In the genomic region with DNA sequence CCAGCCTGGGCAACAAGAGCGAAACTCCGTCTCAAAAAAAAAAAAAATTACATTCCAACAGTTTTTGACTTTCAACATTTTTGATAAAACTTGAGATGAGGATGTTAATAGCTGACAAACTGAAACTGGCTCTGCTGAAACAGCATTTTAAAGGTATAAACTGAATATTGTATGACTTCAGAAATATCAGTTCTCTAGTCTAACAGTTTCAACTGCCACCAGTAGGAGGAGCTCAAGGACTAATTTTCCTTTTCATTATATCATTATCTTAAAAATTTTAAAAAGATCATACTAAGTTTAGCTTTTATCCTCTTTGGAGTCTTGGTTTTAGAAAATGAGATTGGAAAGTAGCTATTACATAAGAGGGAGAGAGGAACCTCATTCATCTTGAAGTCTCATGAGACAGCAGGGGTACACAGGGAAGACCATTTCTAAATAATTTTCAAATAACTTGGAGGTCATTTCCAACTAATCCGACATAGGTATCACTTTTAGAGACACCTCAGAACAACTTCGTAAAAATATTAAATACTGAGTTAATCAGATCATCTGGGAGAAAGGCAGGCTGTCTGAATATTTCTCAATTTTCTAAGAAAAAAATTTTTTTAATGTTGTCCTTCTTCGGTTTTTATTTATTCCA, we compare ENCODE assay signal across 8 cellular contexts. TPM values are rescaled to one million over a fixed set of nuclear protein-coding genes. Genes with fewer than 3 reads are reported as not detected.
DNase-seq lines count a peak whose midpoint lies in the region; ATAC-seq and TF ChIP-seq lines count a peak whose summit lies in the region.

No MANE protein-coding gene starts in this region.

- H3K9me2 ChIP-seq in neural cell (ENCODE audit: insufficient read depth, low read length): no peaks in the 10 kb centered on the region

- peaks cover 0 to 6% of the 10 kb centered on the region in 2 donors for H3K4me1 Mint-ChIP-seq in effector memory CD8-positive, alpha-beta T cell (ENCODE audit: low read depth in 2 of 2)

- TF ChIP-seq CTCF in neural cell (IDR thresholded peaks at IDR 0.05; ENCODE audit: poor library complexity, severe bottlenecking): peak; percentile 81

- no peaks in the 10 kb centered on the region for H3K36me3 ChIP-seq in neural cell (ENCODE audit: insufficient read depth, low read length)

- peak; percentile 83 for TF ChIP-seq RAD21 in neural cell (conservative IDR thresholded peaks at IDR 0.05)

- no peaks in the 10 kb centered on the region for H3F3A ChIP-seq in neural cell (ENCODE audit: insufficient read depth, low read length, poor library complexity, severe bottlenecking)

- no peak overlapping the region for H3K27ac ChIP-seq in neural cell (ENCODE audit: low read length)

- no peak overlapping the region for H2AFZ ChIP-seq in neural cell (ENCODE audit: low read depth, low read length)

- no peaks in the 10 kb centered on the region for H3K79me2 ChIP-seq in neural cell (replicated peaks; ENCODE audit: insufficient read depth, low read length)

- DNase-seq in activated naive CD4-positive, alpha-beta T cell treated with Interleukin-2 at 50 U/mL for 16 hours: peak; percentile 16
- DNase-seq in activated naive CD4-positive, alpha-beta T cell (lab: John Stamatoyannopoulos, UW): no peak
- DNase-seq in LHCN-M2 (ENCODE audit: low read depth): peak; percentile 47
- DNase-seq in T-helper 1 cell: peak in 4 of 5 donors; percentile 9 to 65 (median 48)
- DNase-seq in effector memory CD8-positive, alpha-beta T cell: peak; percentile 57 to 66 (median 66)

- no peaks in the 10 kb centered on the region for H3K27me3 ChIP-seq in neural cell (ENCODE audit: insufficient read depth, low read depth, low read length)

- no peak overlapping the region for H3K4me2 ChIP-seq in neural cell (ENCODE audit: low read length)

- no peak for TF ChIP-seq EP300 in neural cell (conservative IDR thresholded peaks at IDR 0.05; ENCODE audit: poor library complexity, severe bottlenecking)

- peak overlapping the region in 1 of 2 donors; percentile 70 for H3K27ac Mint-ChIP-seq in effector memory CD8-positive, alpha-beta T cell

- H3K9ac ChIP-seq in neural cell (ENCODE audit: low read length): no peak overlapping the region

- H3K4me3 ChIP-seq in neural cell (ENCODE audit: low read length): no peak overlapping the region

- H3K27me3 Mint-ChIP-seq in effector memory CD8-positive, alpha-beta T cell: no peaks in the 10 kb centered on the region

- peak; percentile 58 for ATAC-seq in effector memory CD8-positive, alpha-beta T cell (replicated peaks)
- ATAC-seq in HG02852 (IDR thresholded peaks at IDR 0.05; ENCODE audit: unreplicated experiment) (no peak), GM19324 (IDR thresholded peaks at IDR 0.05; ENCODE audit: low FRiP score, unreplicated experiment) (no peak)

- H4K20me1 ChIP-seq in neural cell (ENCODE audit: insufficient read depth): no peaks in the 10 kb centered on the region

- no peaks in the 10 kb centered on the region for H3K9me3 Mint-ChIP-seq in effector memory CD8-positive, alpha-beta T cell

- H3K36me3 Mint-ChIP-seq in effector memory CD8-positive, alpha-beta T cell (ENCODE audit: insufficient read depth): peaks cover 29% of the 10 kb centered on the region

- H3K4me3 Mint-ChIP-seq in effector memory CD8-positive, alpha-beta T cell: no peak overlapping the region

- H3K9me3 ChIP-seq in neural cell (ENCODE audit: low read length): no peaks in the 10 kb centered on the region

TF ChIP-seq in neural cell, 6 proteins besides CTCF, POLR2A, EP300 and RAD21:
- TF ChIP-seq SMC3 (conservative IDR thresholded peaks at IDR 0.05; ENCODE audit: poor library complexity) (peak; percentile 80), POLR2AphosphoS5 (IDR thresholded peaks at IDR 0.05) (no peak), EZH2 (IDR thresholded peaks at IDR 0.05; ENCODE audit: borderline replicate concordance, insufficient read depth, low read length, poor library complexity, severe bottlenecking) (no peak), TAF1 (IDR thresholded peaks at IDR 0.05; ENCODE audit: low read depth) (no peak), MXI1 (conservative IDR thresholded peaks at IDR 0.05; ENCODE audit: poor library complexity, severe bottlenecking) (no peak)

RNA-seq across cellular contexts. Expression of gene MCM6, which starts 37.6 kb away (rescaled TPM):
- 29.8 and 34.6 TPM in 2 replicates for total RNA-seq in LHCN-M2 (2014; rRNA removed)
- 25.0 TPM for polyA plus RNA-seq in LHCN-M2 (2012)
- 7.0 and 7.1 TPM in 2 replicates for polyA plus RNA-seq in neural cell
- 9.5 and 11.5 TPM in 2 replicates for polyA minus RNA-seq in neural cell

Comparison
In these comparisons a context has a peak if more than half of its experiments do, and no peak if none do; other contexts are left out.
1. DNase-seq: peak in activated naive CD4-positive, alpha-beta T cell treated with Interleukin-2 at 50 U/mL for 16 hours (single experiment), LHCN-M2 (single experiment), T-helper 1 cell (4 of 5) and effector memory CD8-positive, alpha-beta T cell (3 of 3); none in activated naive CD4-positive, alpha-beta T cell (0 of 4).